ENCODE assay signal across 32 cellular contexts in the genomic region with DNA sequence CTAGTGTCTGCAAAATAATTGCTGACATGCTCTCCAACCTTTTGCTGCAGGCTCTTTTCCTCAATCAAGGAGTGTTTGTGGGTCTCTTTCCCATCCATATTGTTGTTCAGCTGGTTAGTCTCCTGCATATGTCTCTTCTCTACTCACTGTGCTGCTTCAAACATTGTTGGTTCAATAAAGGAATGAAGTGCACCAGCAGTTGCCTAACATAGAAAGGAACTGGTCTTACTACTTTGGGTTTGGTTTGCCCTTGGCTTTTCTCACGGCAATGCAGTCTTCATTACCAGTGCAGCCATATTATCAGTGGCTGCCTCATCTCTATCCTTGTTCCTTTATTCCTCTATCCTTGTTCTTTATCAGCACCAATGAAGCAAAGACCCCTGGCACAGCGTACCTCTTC.
"Had no signal": no experiment of that assay in that cellular context is flagged by ENCODE, and none has a peak within 500 bp of the region (broad histone marks: within the 10 kb centered on the region; RNA-seq: fewer than 3 reads in every experiment).

No MANE protein-coding gene starts in this region.

- H3K36me3 ChIP-seq: adrenal gland, brain microvascular endothelial cell, breast epithelium had no signal

- H3K4me1 ChIP-seq: adrenal gland, body of pancreas, breast epithelium had no signal

- H3K27me3 ChIP-seq: adrenal gland, body of pancreas, brain microvascular endothelial cell, breast epithelium had no signal

- ATAC-seq: activated CD8-positive, alpha-beta T cell treated with anti-CD3 and anti-CD28 coated beads for 36 hours; activated naive CD4-positive, alpha-beta T cell treated with anti-CD3 and anti-CD28 coated beads, Interleukin-2, amount 50 U/mL, for 72 hours; activated T-cell treated with anti-CD3 and anti-CD28 coated beads, Interleukin-2, amount 50 U/mL, for 4 hours; activated T-cell treated with anti-CD3 and anti-CD28 coated beads, Interleukin-2, amount 50 U/mL, for 72 hours; activated T-helper 17 cell treated with anti-CD3 and anti-CD28 coated beads, Interleukin-2, amount 50 U/mL, for 72 hours; body of pancreas had no signal

- DNase-seq: activated B cell treated with CpG ODN at 0.5 μM for 24 hours; activated CD4-positive, alpha-beta memory T cell treated with anti-CD3 and anti-CD28 coated beads for 36 hours; activated CD4-positive, alpha-beta T cell treated with anti-CD3 and anti-CD28 coated beads for 4 hours; activated CD4-positive, alpha-beta T cell treated with anti-CD3 and anti-CD28 coated beads, Interleukin-2, amount 10 ng/mL, durations not matched to agents 24 days and 14 days; activated CD4-positive, alpha-beta T cell treated with anti-CD3 and anti-CD28 coated beads, Interleukin-2, amount 50 U/mL, for 1 hour; activated CD4-positive, alpha-beta T cell treated with anti-CD3 and anti-CD28 coated beads, Interleukin-2, amount 50 U/mL, for 4 hours; activated CD4-positive, CD25-positive, alpha-beta regulatory T cell treated with anti-CD3 and anti-CD28 coated beads, Interleukin-2, amount 50 U/mL, for 72 hours; activated CD8-positive, alpha-beta memory T cell treated with anti-CD3 and anti-CD28 coated beads, Interleukin-2, amount 50 U/mL, for 4 hours; activated CD8-positive, alpha-beta T cell treated with anti-CD3 and anti-CD28 coated beads for 36 hours; activated effector memory CD4-positive, alpha-beta T cell treated with anti-CD3 and anti-CD28 coated beads, Interleukin-2, amount 50 U/mL, for 16 hours; activated gamma-delta T cell treated with Interleukin-2 at 50 U/mL for 16 hours; activated naive CD4-positive, alpha-beta T cell; activated naive CD4-positive, alpha-beta T cell treated with anti-CD3 and anti-CD28 coated beads for 36 hours; activated naive CD4-positive, alpha-beta T cell treated with anti-CD3 and anti-CD28 coated beads, Interleukin-2, amount 50 U/mL, for 16 hours; activated naive CD8-positive, alpha-beta T cell treated with anti-CD3 and anti-CD28 coated beads for 36 hours; activated T-cell treated with anti-CD3 and anti-CD28 coated beads for 4 hours; activated T-cell treated with anti-CD3 and anti-CD28 coated beads, Interleukin-2, amount 50 U/mL, for 1 hour; activated T-cell treated with anti-CD3 and anti-CD28 coated beads, Interleukin-2, amount 50 U/mL, for 4 hours; activated T-cell treated with anti-CD3 and anti-CD28 coated beads, Interleukin-2, amount 50 U/mL, for 72 hours; adrenal gland; amniotic stem cell; aorta; body of pancreas; brain microvascular endothelial cell; central memory CD4-positive, alpha-beta T cell; T-helper 1 cell; T-helper 2 cell; T-helper 9 cell had no signal

- H3K4me3 ChIP-seq: adrenal gland, body of pancreas, breast epithelium had no signal

- H3K27ac ChIP-seq: adrenal gland, body of pancreas, brain microvascular endothelial cell, breast epithelium, VCaP had no signal
